1 cellular context compared by ENCODE assay signal in genomic region chr2:177405029-177405692, GRCh38.
TF ChIP-seq lines count a peak whose summit lies in the region.

No MANE protein-coding gene starts in this region.

TF ChIP-seq in endothelial cell of umbilical vein, 7 proteins besides CTCF, POLR2A, EP300 and RAD21 (continued from another document):
- peak; percentile 74 for TF ChIP-seq GATA2 (IDR thresholded peaks at IDR 0.05; ENCODE audit: insufficient read depth, insufficient read length, low read depth, low read length)
